8 cellular contexts compared by ENCODE assay signal in genomic region chr2:112275887-112276773, GRCh38. TPM values are rescaled to one million over a fixed set of nuclear protein-coding genes. Genes with fewer than 3 reads are reported as not detected.
DNase-seq lines count a peak whose midpoint lies in the region; ATAC-seq, FAIRE-seq and TF ChIP-seq lines count a peak whose summit lies in the region.

No MANE protein-coding gene starts in this region.

- H3K4me3 ChIP-seq in OCI-LY1 (ENCODE audit: low read depth, low read length, poor library complexity, severe bottlenecking) (peak overlapping the region; percentile 93), mononuclear cell (ENCODE audit: low read length) (peak overlapping the region; percentile 100)

- H3K4me2 ChIP-seq in OCI-LY1 (ENCODE audit: low read length): peak overlapping the region; percentile 95

- peak; percentile 42 for ATAC-seq in GM21381 (IDR thresholded peaks at IDR 0.05; ENCODE audit: unreplicated experiment)

- H3K27ac ChIP-seq in OCI-LY1 (ENCODE audit: low read depth, low read length, poor library complexity, severe bottlenecking): peak overlapping the region; percentile 95

- FAIRE-seq in HTR-8/SVneo (lab: Jason Lieb, UNC): peak; percentile 55

- H2AFZ ChIP-seq in OCI-LY1 (ENCODE audit: low read length): 0 out of 2 replicates have a peak overlapping the region, but pooled peaks have one; percentile 12

- H3K79me2 ChIP-seq in OCI-LY1 (ENCODE audit: insufficient read depth, low read length): no peaks in the 10 kb centered on the region

- no peaks in the 10 kb centered on the region for H3K9me2 ChIP-seq in OCI-LY1 (ENCODE audit: low read depth, low read length)

- peak overlapping the region; percentile 100 for H3K9ac ChIP-seq in OCI-LY1 (ENCODE audit: low read length)

- H3K9me3 ChIP-seq in OCI-LY1 (ENCODE audit: low read length) (no peaks in the 10 kb centered on the region), mononuclear cell (ENCODE audit: low read depth, low read length) (no peaks in the 10 kb centered on the region)

- peaks cover 4% of the 10 kb centered on the region; the same call in 1 of the 2 replicates for H3F3A ChIP-seq in OCI-LY1 (ENCODE audit: insufficient read depth, low read length)

- DNase-seq in COR-L47 (lab: John Stamatoyannopoulos, UW): peak; percentile 81
- DNase-seq in HTR-8/SVneo (ENCODE audit: insufficient read length, low spot score): peak; percentile 67
- peak; percentile 73 for DNase-seq in activated T-cell treated with anti-CD3 and anti-CD28 coated beads for 1 hour (ENCODE audit: low read depth)
- peak; percentile 41 for DNase-seq in epidermal melanocyte (ENCODE audit: insufficient read length, low spot score)
- peak; percentile 63 to 71 for DNase-seq in stimulated activated CD8-positive, alpha-beta memory T cell treated with anti-CD3 and anti-CD28 coated beads, Interleukin-2, amount 100 ng/mL, for 48 hours (ENCODE audit: low read depth in 2 of 2)

- no peaks in the 10 kb centered on the region for H4K20me1 ChIP-seq in OCI-LY1 (ENCODE audit: insufficient read depth, low read length)

- H3K27me3 ChIP-seq in OCI-LY1 (ENCODE audit: insufficient read depth, low read length) (no peaks in the 10 kb centered on the region), mononuclear cell (ENCODE audit: insufficient read depth, low read length) (no peaks in the 10 kb centered on the region)

- H3K36me3 ChIP-seq in OCI-LY1 (ENCODE audit: insufficient read depth, low read length): no peaks in the 10 kb centered on the region

- no peak for TF ChIP-seq CTCF in OCI-LY1 (IDR thresholded peaks at IDR 0.05; ENCODE audit: low read length)

- H3K4me1 ChIP-seq in OCI-LY1 (ENCODE audit: insufficient read depth, low read length, severe bottlenecking) (peaks cover 30% of the 10 kb centered on the region), mononuclear cell (ENCODE audit: insufficient read depth, low read length) (peaks cover 4% of the 10 kb centered on the region)

RNA-seq across cellular contexts. Expression of gene ZC3H6, which starts 0.7 kb away (rescaled TPM):
- 10.2 TPM for total RNA-seq in mononuclear cell

RNA-seq across cellular contexts. Expression of gene ZC3H8, which starts 21.3 kb away (rescaled TPM):
- total RNA-seq in mononuclear cell: 24.8 TPM

Comparison
In these comparisons a context has a peak if more than half of its experiments do, and no peak if none do; other contexts are left out.
1. Peak in every context shown above with its lines: DNase-seq, ATAC-seq, H3K4me3 ChIP-seq and H3K27ac ChIP-seq.